1 cellular context compared by ENCODE assay signal in genomic region chr7:5429253-5429856, GRCh38.
TF ChIP-seq lines count a peak whose summit lies in the region.

No MANE protein-coding gene starts in this region.

TF ChIP-seq in HepG2, 621 proteins besides CTCF, POLR2A, EP300 and RAD21 (continued from another document and continues in another):
- TF ChIP-seq YY1 (IDR thresholded peaks at IDR 0.05; ENCODE audit: insufficient read depth, insufficient replicate concordance, low read depth, low read length) (peak; percentile 13), ZBTB49 (CRISPR knock-in tag; IDR thresholded peaks at IDR 0.05; ENCODE audit: borderline replicate concordance) (no peak), POGK (CRISPR knock-in tag; conservative IDR thresholded peaks at IDR 0.05) (peak; percentile 56; the same call in 1 of the 2 replicates), FOSL2 (CRISPR knock-in tag; IDR thresholded peaks at IDR 0.05) (no peak), ZBTB14 (CRISPR knock-in tag; IDR thresholded peaks at IDR 0.05) (no peak; the same call in 1 of the 2 replicates), TP53 (CRISPR knock-in tag; conservative IDR thresholded peaks at IDR 0.05) (peak; percentile 27; the same call in 1 of the 2 replicates), ZNF572 (CRISPR knock-in tag; IDR thresholded peaks at IDR 0.05) (no peak), UBTF (CRISPR knock-in tag; IDR thresholded peaks at IDR 0.05) (peak; percentile 93), HNRNPH1 (optimal IDR thresholded peaks at IDR 0.05; ENCODE audit: low read depth, low read length) (no peak), THAP7 (CRISPR knock-in tag; IDR thresholded peaks at IDR 0.05) (peak; percentile 51; the same call in 1 of the 2 replicates), GMEB2 (CRISPR knock-in tag; IDR thresholded peaks at IDR 0.05; ENCODE audit: low read depth) (no peak), ELF1 (CRISPR knock-in tag; IDR thresholded peaks at IDR 0.05) (peak; percentile 82; the same call in 1 of the 2 replicates), HNF1A (IDR thresholded peaks at IDR 0.05; ENCODE audit: low read depth) (no peak), HNF1A (CRISPR knock-in tag; IDR thresholded peaks at IDR 0.05; ENCODE audit: borderline replicate concordance) (peak; percentile 42; the same call in 1 of the 2 replicates), CBFB (CRISPR knock-in tag; IDR thresholded peaks at IDR 0.05) (peak; percentile 83), BRF2 (CRISPR knock-in tag; IDR thresholded peaks at IDR 0.05) (peak; percentile 33), POGZ (CRISPR knock-in tag; IDR thresholded peaks at IDR 0.05) (no peak), KLF16 (CRISPR knock-in tag; IDR thresholded peaks at IDR 0.05) (peak in 1 of 2 experiments; percentile 55; a peak in 1 of 4 replicates), AHDC1 (CRISPR knock-in tag; IDR thresholded peaks at IDR 0.05; ENCODE audit: borderline replicate concordance) (no peak), TFDP1 (CRISPR knock-in tag; IDR thresholded peaks at IDR 0.05; ENCODE audit: borderline replicate concordance) (peak; percentile 26; the same call in 1 of the 2 replicates), SNAPC2 (CRISPR knock-in tag; IDR thresholded peaks at IDR 0.05) (peak; percentile 63; the same call in 1 of the 2 replicates), ZSCAN9 (CRISPR knock-in tag; IDR thresholded peaks at IDR 0.05; ENCODE audit: borderline replicate concordance) (0 out of 2 replicates have a peak, but pooled peaks have one; percentile 67), ZBTB38 (CRISPR knock-in tag; IDR thresholded peaks at IDR 0.05) (0 out of 2 replicates have a peak, but pooled peaks have one; percentile 11), ZNF124 (CRISPR knock-in tag; IDR thresholded peaks at IDR 0.05) (no peak), ZNF891 (CRISPR knock-in tag; IDR thresholded peaks at IDR 0.05) (no peak), ZNF678 (CRISPR knock-in tag; IDR thresholded peaks at IDR 0.05) (no peak), ZNF576 (CRISPR knock-in tag; IDR thresholded peaks at IDR 0.05) (0 out of 2 replicates have a peak, but pooled peaks have one; percentile 32), MED8 (CRISPR knock-in tag; IDR thresholded peaks at IDR 0.05; ENCODE audit: insufficient replicate concordance) (no peak), ZNF878 (CRISPR knock-in tag; IDR thresholded peaks at IDR 0.05) (peak; percentile 79; the same call in 1 of the 2 replicates)
